1 cellular context compared by ENCODE assay signal in genomic region chr14:43003845-43004244, GRCh38.
TF ChIP-seq lines count a peak whose summit lies in the region.

No MANE protein-coding gene starts in this region.

TF ChIP-seq in IMR-90, 13 proteins besides CTCF, POLR2A, EP300 and RAD21 (continued from another document):
- TF ChIP-seq USF2 (IDR thresholded peaks at IDR 0.05; ENCODE audit: low read depth, low read length) = no peak
- TF ChIP-seq RCOR1 (IDR thresholded peaks at IDR 0.05; ENCODE audit: insufficient replicate concordance, low read length) = no peak
- TF ChIP-seq MXI1 (IDR thresholded peaks at IDR 0.05; ENCODE audit: borderline replicate concordance, low read depth, low read length) = no peak
- no peak for TF ChIP-seq CEBPB (IDR thresholded peaks at IDR 0.05; ENCODE audit: low read depth, low read length)
- no peak for TF ChIP-seq ELK1 (IDR thresholded peaks at IDR 0.05; ENCODE audit: borderline replicate concordance, low read depth, low read length)
- TF ChIP-seq SMC3 (IDR thresholded peaks at IDR 0.05; ENCODE audit: low read depth, low read length) = no peak
